Comparison of ENCODE assay signal across 14 cellular contexts in genomic region chr11:119370486-119371046, GRCh38. TPM values are rescaled to one million over a fixed set of nuclear protein-coding genes. Genes with fewer than 3 reads are reported as not detected.
DNase-seq lines count a peak whose midpoint lies in the region; ATAC-seq and TF ChIP-seq lines count a peak whose summit lies in the region.
"Had no signal": no experiment of that assay in that cellular context is flagged by ENCODE, and none has a peak within 500 bp of the region (broad histone marks: within the 10 kb centered on the region; RNA-seq: fewer than 3 reads in every experiment).

No MANE protein-coding gene starts in this region.

- H3K4me1 ChIP-seq in vagina = peaks cover 79% of the 10 kb centered on the region

- H3K9me3 Mint-ChIP-seq in memory B cell = no peaks in the 10 kb centered on the region
- H3K9me3 Mint-ChIP-seq: dendritic cell treated with granulocyte-macrophage colony-stimulating factor and Interleukin-4, amounts not matched to agents 40 ng/mL and 50 ng/mL, for 4 days; immature natural killer cell; T-cell had no signal

- DNase-seq in activated effector memory CD4-positive, alpha-beta T cell treated with anti-CD3 and anti-CD28 coated beads, Interleukin-2, amount 50 U/mL, for 16 hours = peak; percentile 55
- no peak for DNase-seq in activated effector memory CD4-positive, alpha-beta T cell treated with Interleukin-2 at 50 U/mL for 16 hours
- DNase-seq in coronary artery (ENCODE audit: low spot score) (no peak), memory B cell (ENCODE audit: low spot score in 2 of 2) (no peak), vagina (ENCODE audit: extremely low spot score in 2 of 2) (no peak), GM20000 (ENCODE audit: low spot score) (no peak)
- DNase-seq: activated T-cell treated with anti-CD3 and anti-CD28 coated beads for 4 hours, NCI-H1105 had no signal

- no peak overlapping the region for H3K4me3 Mint-ChIP-seq in memory B cell
- H3K4me3 Mint-ChIP-seq: dendritic cell treated with granulocyte-macrophage colony-stimulating factor and Interleukin-4, amounts not matched to agents 40 ng/mL and 50 ng/mL, for 4 days; immature natural killer cell; T-cell had no signal

- H3K4me3 ChIP-seq in coronary artery (no peak overlapping the region), vagina (no peak overlapping the region)
- H3K4me3 ChIP-seq: skin epidermis had no signal

- TF ChIP-seq CTCF in coronary artery (IDR thresholded peaks at IDR 0.05) (no peak), vagina (IDR thresholded peaks at IDR 0.05) (no peak), GM20000 (IDR thresholded peaks at IDR 0.05; ENCODE audit: extremely low read depth, missing control alignments) (no peak)

- H3K9me3 ChIP-seq in vagina = no peaks in the 10 kb centered on the region

- H3K27ac Mint-ChIP-seq in memory B cell = no peak overlapping the region
- H3K27ac Mint-ChIP-seq: dendritic cell treated with granulocyte-macrophage colony-stimulating factor and Interleukin-4, amounts not matched to agents 40 ng/mL and 50 ng/mL, for 4 days; immature natural killer cell; T-cell had no signal

- no peaks in the 10 kb centered on the region for H3K27me3 ChIP-seq in vagina

- no peaks in the 10 kb centered on the region for H3K36me3 ChIP-seq in vagina

- H3K36me3 Mint-ChIP-seq in memory B cell = no peaks in the 10 kb centered on the region
- H3K36me3 Mint-ChIP-seq: immature natural killer cell, T-cell had no signal

- no peaks in the 10 kb centered on the region for H3K4me1 Mint-ChIP-seq in memory B cell

- peaks cover 24% of the 10 kb centered on the region for H3K27me3 Mint-ChIP-seq in memory B cell

- ATAC-seq in memory B cell (ENCODE audit: low read depth) (peak; percentile 61), GM21423 (IDR thresholded peaks at IDR 0.05; ENCODE audit: unreplicated experiment) (no peak), HG02588 (IDR thresholded peaks at IDR 0.05; ENCODE audit: unreplicated experiment) (no peak)

- H3K27ac ChIP-seq in coronary artery = peak overlapping the region; percentile 17 to 40
- H3K27ac ChIP-seq in vagina = peak overlapping the region; percentile 42

- intact Hi-C loops in vagina (cut with DNase I) = no loop called here

- no peak for TF ChIP-seq POLR2A in vagina (IDR thresholded peaks at IDR 0.05)

RNA-seq across cellular contexts. Expression of gene USP2, which starts 10.9 kb away (rescaled TPM):
- total RNA-seq in vagina = 2.5 TPM

RNA-seq across cellular contexts. Expression of gene MFRP, which starts 24.1 kb away (rescaled TPM):
- not detected for total RNA-seq in vagina
- total RNA-seq: T-cell had no signal

RNA-seq across cellular contexts. Expression of gene C1QTNF5, which starts 29.9 kb away (rescaled TPM):
- 32.2 TPM for total RNA-seq in vagina
- total RNA-seq: T-cell had no signal

RNA-seq across cellular contexts. Expression of gene RNF26, which starts 36.2 kb away (rescaled TPM):
- total RNA-seq in vagina = 19.6 TPM

RNA-seq across cellular contexts. Expression of gene THY1, which starts 52.4 kb away (rescaled TPM):
- 48.9 TPM for total RNA-seq in vagina
